In the genomic region with DNA sequence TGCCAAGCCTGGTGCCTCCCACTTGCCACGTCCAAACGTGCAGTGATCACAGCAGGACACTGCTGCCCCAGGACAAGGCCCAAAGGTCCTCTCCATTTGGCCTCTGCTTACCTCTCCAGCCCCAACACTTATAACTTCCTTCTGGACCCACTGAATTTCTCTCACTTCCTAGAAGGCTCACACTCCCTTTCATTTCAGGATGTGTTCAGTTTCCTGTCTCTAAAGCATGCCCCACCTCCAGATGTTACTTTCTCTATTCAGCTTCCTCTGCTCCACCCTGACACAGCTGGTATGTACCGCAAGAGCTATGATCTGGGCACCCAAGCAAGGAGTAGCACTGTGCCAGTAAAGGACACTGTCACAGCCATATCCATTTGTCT, we compare ENCODE assay signal across 1 cellular context.
TF ChIP-seq lines count a peak whose summit lies in the region.

No MANE protein-coding gene starts in this region.

TF ChIP-seq in endothelial cell of umbilical vein, 7 proteins besides CTCF, POLR2A, EP300 and RAD21:
- peak; percentile 13 for TF ChIP-seq POLR2AphosphoS5 (IDR thresholded peaks at IDR 0.05; ENCODE audit: insufficient read depth, low read depth, low read length)
- no peak for TF ChIP-seq EZH2 (IDR thresholded peaks at IDR 0.05; ENCODE audit: borderline replicate concordance, low read depth, low read length, severe bottlenecking)
- TF ChIP-seq GATA2 (IDR thresholded peaks at IDR 0.05; ENCODE audit: insufficient read depth, insufficient read length, low read depth, low read length), result no peak
- TF ChIP-seq FOS (IDR thresholded peaks at IDR 0.05; ENCODE audit: borderline replicate concordance, insufficient read depth, low read length), result peak; percentile 23
- TF ChIP-seq JUN (IDR thresholded peaks at IDR 0.05; ENCODE audit: borderline replicate concordance, insufficient read depth, insufficient read length, low read depth), result no peak
TF ChIP-seq in endothelial cell of umbilical vein: peak in this region for 2.
